ENCODE assay signal across 27 cellular contexts in genomic region chr12:127966331-127966730, GRCh38.
"Had no signal": no experiment of that assay in that cellular context is flagged by ENCODE, and none has a peak within 500 bp of the region (broad histone marks: within the 10 kb centered on the region; RNA-seq: fewer than 3 reads in every experiment).

No MANE protein-coding gene starts in this region.

- H3K36me3 ChIP-seq: stomach, suprapubic skin, thoracic aorta, thyroid gland, tibial artery, tibial nerve, transverse colon, upper lobe of left lung, upper lobe of right lung, uterus, vagina had no signal

- DNase-seq: stimulated activated CD4-positive, alpha-beta T cell treated with anti-CD3 and anti-CD28 coated beads, Interleukin-2, amount 100 ng/mL, for 48 hours; stimulated activated CD4-positive, alpha-beta T cell treated with anti-CD3 and anti-CD28 coated beads, Interleukin-4, amount 100 ng/mL, for 1 hour; stimulated activated CD4-positive, alpha-beta T cell treated with anti-CD3 and anti-CD28 coated beads, Interleukin-4, amount 100 ng/mL, for 24 hours; stimulated activated CD4-positive, alpha-beta T cell treated with anti-CD3 and anti-CD28 coated beads, Interleukin-4, amount 100 ng/mL, for 4 hours; stimulated activated CD8-positive, alpha-beta memory T cell treated with anti-CD3 and anti-CD28 coated beads, Interleukin-4, amount 100 ng/mL, for 48 hours; stimulated activated naive B cell treated with anti-CD40 and anti-IgM and Interleukin-4, amounts not matched to agents 10 μg/mL and 1 μg/mL and 100 μg/mL, for 72 hours; stimulated activated naive CD4-positive, alpha-beta T cell; stimulated activated naive CD4-positive, alpha-beta T cell treated with Interleukin-2 at 50 U/mL for 16 hours; stimulated activated naive CD8-positive, alpha-beta T cell treated with anti-CD3 and anti-CD28 coated beads, Interleukin-15, amount 100 ng/mL, for 72 hours; stimulated activated naive CD8-positive, alpha-beta T cell treated with anti-CD3 and anti-CD28 coated beads, Interleukin-15, Interleukin-2, amounts not matched to agents 100 U/mL and 50 U/mL, for 24 hours; stomach; substantia nigra; testis; thyroid gland; tibial artery; transverse colon; trophoblast cell; upper lobe of left lung; upper lobe of right lung; uterus had no signal

- H3K27me3 ChIP-seq: stomach, suprapubic skin, testis, thyroid gland, tibial artery, tibial nerve, transverse colon, upper lobe of left lung, upper lobe of right lung, uterus, vagina had no signal

- H3K9me3 ChIP-seq: suprapubic skin, testis, thoracic aorta, thyroid gland, transverse colon, upper lobe of right lung, uterus, vagina had no signal

- ATAC-seq: stimulated activated effector memory CD8-positive, alpha-beta T cell treated with anti-CD3 and anti-CD28 coated beads, Interleukin-12 subunit alpha, Interleukin-12 subunit beta, amount 100 ng/mL, for 72 hours; stimulated activated memory B cell treated with anti-CD40 and anti-IgM and Interleukin-4, amounts not matched to agents 10 μg/mL and 1 μg/mL and 100 μg/mL, for 72 hours; stimulated activated naive B cell treated with anti-CD40 and anti-IgM and Interleukin-4, amounts not matched to agents 10 μg/mL and 1 μg/mL and 100 μg/mL, for 72 hours; stimulated activated naive CD8-positive, alpha-beta T cell treated with anti-CD3 and anti-CD28 coated beads, Interleukin-15, amount 100 ng/mL, for 72 hours; stimulated activated naive CD8-positive, alpha-beta T cell treated with anti-CD3 and anti-CD28 coated beads, Interleukin-15, Interleukin-2, amounts not matched to agents 100 U/mL and 50 U/mL, for 24 hours; upper lobe of right lung had no signal

- FAIRE-seq: urothelium cell line had no signal

- H3K4me1 ChIP-seq: stomach, suprapubic skin, testis, thyroid gland, tibial artery, tibial nerve, transverse colon, upper lobe of left lung, upper lobe of right lung, uterus, vagina had no signal

- H3K27ac ChIP-seq: stomach, suprapubic skin, testis, thoracic aorta, thyroid gland, tibial artery, tibial nerve, transverse colon, upper lobe of left lung, upper lobe of right lung, uterus, vagina had no signal

- H3K4me3 ChIP-seq: stomach, suprapubic skin, testis, thoracic aorta, thyroid gland, tibial artery, tibial nerve, transverse colon, upper lobe of left lung, upper lobe of right lung, uterus, vagina had no signal
